11 cellular contexts compared by ENCODE assay signal in genomic region chr15:49370782-49371181, GRCh38. TPM values are rescaled to one million over a fixed set of nuclear protein-coding genes. Genes with fewer than 3 reads are reported as not detected.
DNase-seq lines count a peak whose midpoint lies in the region; ATAC-seq and TF ChIP-seq lines count a peak whose summit lies in the region.
"Had no signal": no experiment of that assay in that cellular context is flagged by ENCODE, and none has a peak within 500 bp of the region (broad histone marks: within the 10 kb centered on the region; RNA-seq: fewer than 3 reads in every experiment).

No MANE protein-coding gene starts in this region.

- no peak overlapping the region for H3K4me3 ChIP-seq in BE2C (ENCODE audit: low read depth, low read length)
- no peak overlapping the region for H3K4me3 ChIP-seq in foreskin fibroblast (ENCODE audit: low read depth in 1 of 2, low read length in 2 of 2)
- H3K4me3 ChIP-seq in effector memory CD4-positive, alpha-beta T cell (ENCODE audit: insufficient read depth, low read depth, low read length, poor library complexity, severe bottlenecking), result no peak overlapping the region
- no peak overlapping the region for H3K4me3 ChIP-seq in stomach

- WGBS in stomach, 5 donors, result 86 to 96% (median 90%) methylated on average over 1 of the region's 1 CpG

- no peak for TF ChIP-seq EP300 in stomach (IDR thresholded peaks at IDR 0.05)

- no peak for DNase-seq in BE2C
- DNase-seq in HPDE6-E6E7 (ENCODE audit: extremely low spot score), result peak; percentile 3
- peak; percentile 17 to 57 for DNase-seq in foreskin fibroblast
- DNase-seq in glomerular visceral epithelial cell (ENCODE audit: extremely low spot score), result no peak
- DNase-seq in effector memory CD4-positive, alpha-beta T cell, result no peak
- DNase-seq in stomach, result no peak
- DNase-seq: activated CD4-positive, alpha-beta T cell treated with anti-CD3 and anti-CD28 coated beads, Interleukin-2, amount 10 ng/mL, durations not matched to agents 24 days and 14 days; left ventricle myocardium superior had no signal

- intact Hi-C loops in stomach (cut with DNase I; ENCODE audit: low total_unique reads), result no loop called here

- no peaks in the 10 kb centered on the region for H3K9me3 ChIP-seq in BE2C
- no peaks in the 10 kb centered on the region for H3K9me3 ChIP-seq in effector memory CD4-positive, alpha-beta T cell (ENCODE audit: control insufficient read depth, low read length)
- H3K9me3 ChIP-seq in stomach, result no peaks in the 10 kb centered on the region

- no peaks in the 10 kb centered on the region for H3K36me3 ChIP-seq in BE2C
- no peaks in the 10 kb centered on the region for H3K36me3 ChIP-seq in effector memory CD4-positive, alpha-beta T cell (ENCODE audit: control insufficient read depth, insufficient read depth, low read length)
- no peaks in the 10 kb centered on the region for H3K36me3 ChIP-seq in stomach

- no peak for TF ChIP-seq POLR2A in stomach (IDR thresholded peaks at IDR 0.05)

- peak; percentile 38 for TF ChIP-seq CTCF in BE2C (IDR thresholded peaks at IDR 0.05; ENCODE audit: low read depth, low read length)
- TF ChIP-seq CTCF in foreskin fibroblast (IDR thresholded peaks at IDR 0.05; ENCODE audit: low read depth, low read length), result peak; percentile 41
- no peak for TF ChIP-seq CTCF in stomach (IDR thresholded peaks at IDR 0.05)

- no peak overlapping the region for H3K27ac ChIP-seq in effector memory CD4-positive, alpha-beta T cell (ENCODE audit: insufficient read depth, low read length, poor library complexity, severe bottlenecking)
- H3K27ac ChIP-seq in stomach, result no peak overlapping the region
- H3K27ac ChIP-seq: epithelial cell of prostate had no signal

- peak; percentile 42; the same call in 1 of the 3 replicates for ATAC-seq in SK-N-SH treated with all-trans-retinoic acid at 6 μM for 48 hours
- no peak for ATAC-seq in HG02588 (IDR thresholded peaks at IDR 0.05; ENCODE audit: unreplicated experiment)
- ATAC-seq: left ventricle myocardium superior had no signal

- H3K4me1 ChIP-seq in BE2C, result peaks cover 5% of the 10 kb centered on the region; the same call in 1 of the 2 replicates
- H3K4me1 ChIP-seq in effector memory CD4-positive, alpha-beta T cell (ENCODE audit: control insufficient read depth, insufficient read depth, low read length, poor library complexity, severe bottlenecking), result no peaks in the 10 kb centered on the region
- no peaks in the 10 kb centered on the region for H3K4me1 ChIP-seq in stomach

- H3K27me3 ChIP-seq in BE2C (no peaks in the 10 kb centered on the region), stomach (no peaks in the 10 kb centered on the region)
- no peaks in the 10 kb centered on the region for H3K27me3 ChIP-seq in effector memory CD4-positive, alpha-beta T cell (replicated peaks; ENCODE audit: control insufficient read depth, insufficient read depth, low read length, poor library complexity, severe bottlenecking)

TF ChIP-seq in SK-N-SH treated with all-trans-retinoic acid at 6 μM for 48 hours, 23 proteins besides CTCF, POLR2A, EP300 and RAD21:
- TF ChIP-seq PATZ1 (CRISPR knock-in tag; IDR thresholded peaks at IDR 0.05; ENCODE audit: borderline replicate concordance) (no peak), ZNF8 (CRISPR knock-in tag; IDR thresholded peaks at IDR 0.05) (no peak)

RNA-seq across cellular contexts. Expression of gene FGF7, which starts 52.3 kb away (rescaled TPM):
- 0.37 TPM for polyA plus RNA-seq in BE2C (2012; ENCODE audit: insufficient read depth, insufficient read length, low read depth)
- 10 to 100 TPM in 4 of 5 donors, 1 to 10 TPM in 1; 2.6 to 55.1 (median 33.9) TPM for total RNA-seq in stomach
- 10 to 100 TPM in 2 of 3 donors, 1 to 10 TPM in 1; 5.7 to 35.8 (median 26.3) TPM for polyA plus RNA-seq in stomach
- total RNA-seq: activated CD4-positive, alpha-beta T cell treated with anti-CD3 and anti-CD28 coated beads, Interleukin-2, amount 10 ng/mL, durations not matched to agents 24 days and 14 days had no signal

Comparison
In these comparisons a context has a peak if more than half of its experiments do, and no peak if none do; other contexts are left out.
1. DNase-seq: peak in HPDE6-E6E7 (single experiment) and foreskin fibroblast (2 of 2); none in BE2C (single experiment), glomerular visceral epithelial cell (single experiment), effector memory CD4-positive, alpha-beta T cell (0 of 3) and stomach (single experiment).
2. CTCF ChIP-seq: peak in BE2C (single experiment) and foreskin fibroblast (single experiment); none in stomach (0 of 7).